Comparison of ENCODE assay signal across 24 cellular contexts in genomic region chr9:2345013-2345412, GRCh38.
DNase-seq lines count a peak whose midpoint lies in the region; ATAC-seq, FAIRE-seq and TF ChIP-seq lines count a peak whose summit lies in the region.
"Had no signal": no experiment of that assay in that cellular context is flagged by ENCODE, and none has a peak within 500 bp of the region (broad histone marks: within the 10 kb centered on the region; RNA-seq: fewer than 3 reads in every experiment).

No MANE protein-coding gene starts in this region.

- H3K9me3 ChIP-seq in left ventricle myocardium inferior (replicated peaks) (peaks cover 27% of the 10 kb centered on the region), H1 (ENCODE audit: insufficient read depth in 2 of 2, low read depth in 1 of 2, low read length in 1 of 2) (peaks cover 8 to 9% of the 10 kb centered on the region in 2 experiments), HAP-1 (no peaks in the 10 kb centered on the region)
- H3K9me3 ChIP-seq: BE2C had no signal

- H3K27me3 ChIP-seq in left ventricle myocardium inferior (ENCODE audit: low read depth) (no peaks in the 10 kb centered on the region), H1 (replicated peaks in 1 of 4; ENCODE audit: control insufficient read depth in 3 of 4, extremely low read depth in 1 of 4, insufficient read depth in 3 of 4, low read length in 3 of 4) (no peaks in the 10 kb centered on the region), HAP-1 (ENCODE audit: low read depth) (no peaks in the 10 kb centered on the region)
- H3K27me3 ChIP-seq: BE2C had no signal

- ATAC-seq in Right ventricle myocardium superior (ENCODE audit: poor library complexity) (peak; percentile 31), HG02885 (IDR thresholded peaks at IDR 0.05; ENCODE audit: poor library complexity, unreplicated experiment) (peak; percentile 78)

- H3K18ac ChIP-seq in H1 (ENCODE audit: extremely low read depth, low read length), result no peak overlapping the region

- H2BK12ac ChIP-seq in H1 (ENCODE audit: low read depth, low read length), result peak overlapping the region; percentile 64; the same call in 1 of the 2 replicates

- H3K79me1 ChIP-seq in H1 (ENCODE audit: low read depth, low read length), result no peaks in the 10 kb centered on the region

- H4K20me1 ChIP-seq in H1 (replicated peaks in 1 of 2; ENCODE audit: control insufficient read depth in 1 of 2, insufficient read depth in 2 of 2, low read length in 2 of 2), result no peaks in the 10 kb centered on the region

- no peak overlapping the region for H3K4ac ChIP-seq in H1 (replicated peaks; ENCODE audit: insufficient read length, low read depth, low read length)

- CTCF ChIA-PET in H1 (lab: Charles Lee; ENCODE audit: partially characterized antibody), result interaction anchor here (1.1 kb wide), 1 partner anchor 20 kb away, joined by 3 read pairs; no protein-coding TSS in a partner anchor

- H2BK15ac ChIP-seq in H1 (ENCODE audit: low read length), result peak overlapping the region; percentile 46; the same call in 1 of the 2 replicates

- no peak overlapping the region for H2AFZ ChIP-seq in H1 (ENCODE audit: low read length)
- H2AFZ ChIP-seq: GM23248, PC-9 had no signal

- no peak for TF ChIP-seq POLR2A in H1 (IDR thresholded peaks at IDR 0.05; ENCODE audit: control extremely low read depth in 1 of 2, low read depth in 2 of 2, low read length in 2 of 2)

- in situ Hi-C loops in HAP-1 (cut with MboI; ENCODE audit: low sequenced_read_pairs), result no loop called here

- TF ChIP-seq RAD21 in H1 (IDR thresholded peaks at IDR 0.05 in 1 of 2, conservative IDR thresholded peaks at IDR 0.05 in 1 of 2; ENCODE audit: low read depth in 2 of 2, low read length in 2 of 2), result no peak

- no peaks in the 10 kb centered on the region for H3K4me1 Mint-ChIP-seq in activated T-helper 1 cell treated with anti-CD3 and anti-CD28 coated beads, Interleukin-12 subunit alpha, Interleukin-12 subunit beta, Interleukin-2, Interleukin-4 antibody, amounts not matched to agents 30 ng/mL and 10 ng/mL and 1 ng/mL, durations not matched to agents 14 hours and 24 hours and 36 hours (ENCODE audit: low read depth)
- H3K4me1 Mint-ChIP-seq: CD4-positive, CD25-positive, alpha-beta regulatory T cell had no signal

- DNase-seq in Right ventricle myocardium superior, result no peak
- DNase-seq in left ventricle myocardium inferior, result no peak
- DNase-seq in H1 (ENCODE audit: low read depth in 1 of 2, low spot score in 2 of 2), result peak in 1 of 2 experiments; percentile 13
- DNase-seq in posterior cingulate gyrus, result no peak
- DNase-seq in NCI-H146 (lab: John Stamatoyannopoulos, UW), result no peak
- no peak for DNase-seq in activated T-helper 1 cell treated with anti-CD3 and anti-CD28 coated beads, Interleukin-12 subunit alpha, Interleukin-12 subunit beta, Interleukin-2, Interleukin-4 antibody, amounts not matched to agents 30 ng/mL and 10 ng/mL and 1 ng/mL, durations not matched to agents 14 hours and 24 hours and 36 hours (ENCODE audit: low spot score)
- DNase-seq in HAP-1 (ENCODE audit: low spot score in 2 of 2), result no peak
- DNase-seq: 8988T; BE2C; CD4-positive, CD25-positive, alpha-beta regulatory T cell; DMS153; GDM1; GM23248; IMR-90; NCI-H1417 treated with DMSO at 0.1 percent for 48 hours; NCI-H1930; NCI-H345; NCI-H526; PC-9 had no signal

- H3K9ac ChIP-seq in H1 (replicated peaks in 1 of 4; ENCODE audit: extremely low read depth in 1 of 4, low read depth in 3 of 4, low read length in 3 of 4), result no peak overlapping the region
- H3K9ac ChIP-seq: GM23248 had no signal

- intact Hi-C loops in Right ventricle myocardium superior (cut with DNase I) (no loop called here), left ventricle myocardium inferior (cut with micrococcal nuclease) (no loop called here), posterior cingulate gyrus (cut with DNase I) (no loop called here)
- intact Hi-C loops in activated T-helper 1 cell treated with anti-CD3 and anti-CD28 coated beads, Interleukin-12 subunit alpha, Interleukin-12 subunit beta, Interleukin-2, Interleukin-4 antibody, amounts not matched to agents 30 ng/mL and 10 ng/mL and 1 ng/mL, durations not matched to agents 14 hours and 24 hours and 36 hours (cut with micrococcal nuclease), result no loop called here

- H2AK5ac ChIP-seq in H1 (ENCODE audit: low read depth, low read length), result no peak overlapping the region

- 87% methylated on average over 4 of the region's 4 CpGs; no CpG with 5 or more reads in 1 of the 2 experiments for WGBS in H1 (ENCODE audit: extremely low coverage in 1 of 2, insufficient coverage in 1 of 2, insufficient read length in 1 of 2, insufficient replicate concordance in 2 of 2, low coverage in 1 of 2, low lambda C conversion rate in 2 of 2, missing lambda C conversion rate in 1 of 2), 2 experiments

- H3K27me3 Mint-ChIP-seq in activated T-helper 1 cell treated with anti-CD3 and anti-CD28 coated beads, Interleukin-12 subunit alpha, Interleukin-12 subunit beta, Interleukin-2, Interleukin-4 antibody, amounts not matched to agents 30 ng/mL and 10 ng/mL and 1 ng/mL, durations not matched to agents 14 hours and 24 hours and 36 hours (ENCODE audit: insufficient read depth), result peaks cover 1% of the 10 kb centered on the region
- H3K27me3 Mint-ChIP-seq: CD4-positive, CD25-positive, alpha-beta regulatory T cell had no signal

- no peak overlapping the region for H3K14ac ChIP-seq in H1 (ENCODE audit: insufficient read length)

- H3K4me3 ChIP-seq in left ventricle myocardium inferior, result no peak overlapping the region
- no peak overlapping the region for H3K4me3 ChIP-seq in H1 (ENCODE audit: extremely low read depth in 1 of 4, insufficient read depth in 2 of 4, low read depth in 3 of 4, low read length in 4 of 4)
- no peak overlapping the region for H3K4me3 ChIP-seq in HAP-1
- H3K4me3 ChIP-seq: GM23248, PC-9 had no signal

- H2BK120ac ChIP-seq in H1 (replicated peaks; ENCODE audit: low read depth, low read length), result no peak overlapping the region

- no peak for TF ChIP-seq EP300 in H1 (IDR thresholded peaks at IDR 0.05; ENCODE audit: borderline replicate concordance in 1 of 2, low read depth in 2 of 2, low read length in 2 of 2)

- H2BK5ac ChIP-seq in H1 (ENCODE audit: low read depth, low read length), result no peak overlapping the region

- H3K4me3 Mint-ChIP-seq in activated T-helper 1 cell treated with anti-CD3 and anti-CD28 coated beads, Interleukin-12 subunit alpha, Interleukin-12 subunit beta, Interleukin-2, Interleukin-4 antibody, amounts not matched to agents 30 ng/mL and 10 ng/mL and 1 ng/mL, durations not matched to agents 14 hours and 24 hours and 36 hours, result no peak overlapping the region
- H3K4me3 Mint-ChIP-seq: CD4-positive, CD25-positive, alpha-beta regulatory T cell had no signal

- no peak overlapping the region for H3K56ac ChIP-seq in H1 (replicated peaks; ENCODE audit: insufficient read length, low read depth, low read length)

- POLR2A ChIA-PET in H1 (lab: Charles Lee; ENCODE audit: partially characterized antibody), result no interaction called here

- no peak overlapping the region for H4K8ac ChIP-seq in H1 (ENCODE audit: extremely low read depth, insufficient read depth, low read length)

- H3K4me1 ChIP-seq in left ventricle myocardium inferior (peaks cover 12% of the 10 kb centered on the region), H1 (replicated peaks in 1 of 4; ENCODE audit: control insufficient read depth in 3 of 4, insufficient read depth in 4 of 4, low read length in 3 of 4) (no peaks in the 10 kb centered on the region), HAP-1 (no peaks in the 10 kb centered on the region)
- H3K4me1 ChIP-seq: BE2C had no signal

- H4K91ac ChIP-seq in H1 (replicated peaks; ENCODE audit: insufficient read length, low read length), result peak overlapping the region; percentile 44

- H3K4me2 ChIP-seq in H1 (ENCODE audit: insufficient read depth in 1 of 2, low read depth in 2 of 2, low read length in 2 of 2), result no peak overlapping the region
- H3K4me2 ChIP-seq: PC-9 had no signal

- H3K27ac ChIP-seq in left ventricle myocardium inferior (replicated peaks) (no peak overlapping the region), H1 (ENCODE audit: low read depth, low read length) (no peak overlapping the region)
- H3K27ac ChIP-seq: GM23248, PC-9, RWPE1 had no signal

- H3K36me3 ChIP-seq in left ventricle myocardium inferior (no peaks in the 10 kb centered on the region), H1 (ENCODE audit: control insufficient read depth in 2 of 4, insufficient read depth in 4 of 4, low read length in 3 of 4) (peaks cover 0 to 2% (median 0%) of the 10 kb centered on the region in 4 experiments; a peak in 1 of 8 replicates), HAP-1 (replicated peaks) (no peaks in the 10 kb centered on the region)
- H3K36me3 ChIP-seq: BE2C had no signal

- peak overlapping the region; percentile 9; the same call in 1 of the 2 replicates for H2BK20ac ChIP-seq in H1 (ENCODE audit: low read length)

- H3K36me3 Mint-ChIP-seq in activated T-helper 1 cell treated with anti-CD3 and anti-CD28 coated beads, Interleukin-12 subunit alpha, Interleukin-12 subunit beta, Interleukin-2, Interleukin-4 antibody, amounts not matched to agents 30 ng/mL and 10 ng/mL and 1 ng/mL, durations not matched to agents 14 hours and 24 hours and 36 hours (ENCODE audit: low read depth), result no peaks in the 10 kb centered on the region
- H3K36me3 Mint-ChIP-seq: CD4-positive, CD25-positive, alpha-beta regulatory T cell had no signal

- H3K23me2 ChIP-seq in H1 (ENCODE audit: low read depth, low read length), result no peaks in the 10 kb centered on the region

- no peak overlapping the region for H3K27ac Mint-ChIP-seq in activated T-helper 1 cell treated with anti-CD3 and anti-CD28 coated beads, Interleukin-12 subunit alpha, Interleukin-12 subunit beta, Interleukin-2, Interleukin-4 antibody, amounts not matched to agents 30 ng/mL and 10 ng/mL and 1 ng/mL, durations not matched to agents 14 hours and 24 hours and 36 hours
- H3K27ac Mint-ChIP-seq: CD4-positive, CD25-positive, alpha-beta regulatory T cell had no signal

- H3K23ac ChIP-seq in H1 (ENCODE audit: insufficient read length), result no peak overlapping the region

- no peaks in the 10 kb centered on the region for H3K9me3 Mint-ChIP-seq in activated T-helper 1 cell treated with anti-CD3 and anti-CD28 coated beads, Interleukin-12 subunit alpha, Interleukin-12 subunit beta, Interleukin-2, Interleukin-4 antibody, amounts not matched to agents 30 ng/mL and 10 ng/mL and 1 ng/mL, durations not matched to agents 14 hours and 24 hours and 36 hours

- no peak for TF ChIP-seq CTCF in left ventricle myocardium inferior (IDR thresholded peaks at IDR 0.05; ENCODE audit: borderline replicate concordance)
- TF ChIP-seq CTCF in H1 (IDR thresholded peaks at IDR 0.05; ENCODE audit: control extremely low read depth in 1 of 3, insufficient read depth in 1 of 3, low read depth in 1 of 3, low read length in 3 of 3), result no peak

- FAIRE-seq in H1 (lab: Jason Lieb, UNC), result no peak
- FAIRE-seq: GM12891, GM18507, HTR-8/SVneo had no signal

- H4K5ac ChIP-seq in H1 (ENCODE audit: insufficient read length, low read depth, low read length), result peak overlapping the region; percentile 37

- no peaks in the 10 kb centered on the region for H3K79me2 ChIP-seq in H1 (ENCODE audit: control insufficient read depth in 1 of 2, insufficient read depth in 2 of 2, low read length in 2 of 2)

TF ChIP-seq in H1, 55 proteins besides CTCF, POLR2A, EP300 and RAD21 (continues in another document):
- TF ChIP-seq SP4 (IDR thresholded peaks at IDR 0.05; ENCODE audit: low read length) (no peak), SUZ12 (IDR thresholded peaks at IDR 0.05; ENCODE audit: low read length) (no peak), SP2 (IDR thresholded peaks at IDR 0.05; ENCODE audit: low read length) (no peak)
